13 cellular contexts compared by ENCODE assay signal in the genomic region with DNA sequence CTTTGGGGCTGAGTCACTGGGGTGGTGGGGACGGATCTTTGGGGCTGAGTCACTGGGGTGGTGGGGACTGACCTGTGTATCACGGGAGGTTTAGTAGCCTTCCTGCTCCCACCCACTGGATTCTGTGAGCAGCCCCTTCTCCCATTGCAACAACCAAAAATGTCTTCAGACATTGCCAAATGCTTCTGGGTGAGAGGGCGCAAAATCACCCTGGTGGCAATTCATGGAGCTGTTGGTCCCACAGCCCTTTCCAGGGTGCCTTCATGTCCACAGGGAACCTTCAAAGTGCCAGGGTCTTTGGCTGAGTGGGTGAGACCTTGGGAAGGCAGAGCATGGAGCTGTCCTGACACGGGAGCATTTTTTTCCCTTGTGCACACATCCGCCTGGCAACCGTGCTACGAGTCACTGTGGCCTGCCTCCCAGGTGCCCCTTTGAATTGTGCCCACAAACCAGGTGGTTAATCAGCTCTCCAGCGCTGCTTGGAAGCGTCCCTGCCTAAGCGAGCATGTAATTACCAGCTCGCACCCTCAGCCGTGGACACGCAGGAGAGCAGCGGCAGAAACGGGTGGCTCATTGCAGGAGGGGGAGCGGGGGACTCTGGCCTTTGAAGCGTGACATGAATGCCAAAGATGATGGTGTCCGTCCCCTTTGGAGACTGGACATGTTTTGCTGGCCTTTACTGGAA. TPM values are rescaled to one million over a fixed set of nuclear protein-coding genes. Genes with fewer than 3 reads are reported as not detected.
A peak's percentile ranks its signal among the peaks of the same experiment; 100 is the strongest.
DNase-seq lines count a peak whose midpoint lies in the region; ATAC-seq, FAIRE-seq and TF ChIP-seq lines count a peak whose summit lies in the region.
"Had no signal": no experiment of that assay in that cellular context is flagged by ENCODE, and none has a peak within 500 bp of the region (broad histone marks: within the 10 kb centered on the region; RNA-seq: fewer than 3 reads in every experiment).

No MANE protein-coding gene starts in this region.

- peak; percentile 51 for FAIRE-seq in islet of Langerhans (lab: Jason Lieb, UNC)

- TF ChIP-seq POLR2A in erythroblast (IDR thresholded peaks at IDR 0.05; ENCODE audit: low read length) = no peak

- ATAC-seq in RWPE2 (ENCODE audit: low read depth) (peak; percentile 66), HG02588 (IDR thresholded peaks at IDR 0.05; ENCODE audit: unreplicated experiment) (no peak)
- ATAC-seq: Panc1 had no signal

- H3K79me2 ChIP-seq in ACC112 (ENCODE audit: control insufficient read depth, insufficient read depth, low read length, unreplicated experiment) = no peaks in the 10 kb centered on the region

- H3K4me1 ChIP-seq in ACC112 (ENCODE audit: control insufficient read depth, insufficient read depth, low read length, unreplicated experiment) = peaks cover 10% of the 10 kb centered on the region
- peaks cover 22% of the 10 kb centered on the region for H3K4me1 ChIP-seq in RWPE2 (ENCODE audit: insufficient read depth, poor library complexity, severe bottlenecking)

- no peak overlapping the region for H2AFZ ChIP-seq in ACC112 (ENCODE audit: low read length, unreplicated experiment)

- H3K9me3 ChIP-seq in RWPE2 (ENCODE audit: severe bottlenecking) = peaks cover 6% of the 10 kb centered on the region

- peak; percentile 19 for DNase-seq in H7
- peak; percentile 80 for DNase-seq in RWPE2 (ENCODE audit: low spot score)
- DNase-seq in erythroblast (lab: John Stamatoyannopoulos, UW) = no peak
- no peak for DNase-seq in NCI-H2196 treated with DMSO at 0.1 percent for 48 hours (lab: John Stamatoyannopoulos, UW; ENCODE audit: unreplicated experiment)
- no peak for DNase-seq in SIG-M5 treated with dmso at 0.1 percent for 504 hours (lab: John Stamatoyannopoulos, UW; ENCODE audit: unreplicated experiment)
- DNase-seq: CD4-positive, CD25-positive, alpha-beta regulatory T cell; dorsolateral prefrontal cortex; posterior cingulate gyrus; T-helper 9 cell had no signal

- peak overlapping the region; percentile 83 for H3K27ac ChIP-seq in ACC112 (ENCODE audit: low read depth, low read length)
- H3K27ac ChIP-seq in RWPE2 (ENCODE audit: poor library complexity, severe bottlenecking) = peak overlapping the region; percentile 43
- H3K27ac ChIP-seq: dorsolateral prefrontal cortex had no signal

- peak; percentile 6 for TF ChIP-seq CTCF in RWPE2 (IDR thresholded peaks at IDR 0.05; ENCODE audit: poor library complexity, severe bottlenecking)

- H3K4me3 ChIP-seq in ACC112 (ENCODE audit: low read depth, low read length) = no peak overlapping the region
- H3K4me3 ChIP-seq in H7 (ENCODE audit: insufficient read depth, low read depth, low read length) = no peak overlapping the region
- no peak overlapping the region for H3K4me3 ChIP-seq in RWPE2 (ENCODE audit: severe bottlenecking)
- H3K4me3 ChIP-seq: dorsolateral prefrontal cortex had no signal

- no peaks in the 10 kb centered on the region for H3K36me3 ChIP-seq in ACC112 (ENCODE audit: insufficient read depth, low read length)
- H3K36me3 ChIP-seq in H7 (replicated peaks; ENCODE audit: control insufficient read depth, insufficient read depth, low read length) = no peaks in the 10 kb centered on the region
- no peaks in the 10 kb centered on the region for H3K36me3 ChIP-seq in RWPE2 (ENCODE audit: low read depth)

- H3K27me3 ChIP-seq in ACC112 (ENCODE audit: insufficient read depth, low read length) (no peaks in the 10 kb centered on the region), H7 (ENCODE audit: control insufficient read depth, insufficient read depth, low read length) (no peaks in the 10 kb centered on the region), RWPE2 (ENCODE audit: insufficient read depth, poor library complexity, severe bottlenecking) (no peaks in the 10 kb centered on the region)

RNA-seq across cellular contexts. Expression of a gene that starts 27.4 kb away (rescaled TPM):
- total RNA-seq in H7 (2014; rRNA removed; shearing (Covaris generic)) = 1.5 and 2.6 TPM in 2 replicates
- total RNA-seq: CD4-positive, CD25-positive, alpha-beta regulatory T cell had no signal

Comparison
In these comparisons a context has a peak if more than half of its experiments do, and no peak if none do; other contexts are left out.
1. DNase-seq: peak in H7 (single experiment) and RWPE2 (single experiment); none in erythroblast (0 of 2), NCI-H2196 treated with DMSO at 0.1 percent for 48 hours (single experiment) and SIG-M5 treated with dmso at 0.1 percent for 504 hours (single experiment).